ENCODE assay signal across 1 cellular context in genomic region chr1:15152318-15153183, GRCh38.
TF ChIP-seq lines count a peak whose summit lies in the region.

No MANE protein-coding gene starts in this region.

TF ChIP-seq in K562, 482 proteins besides CTCF, POLR2A, EP300 and RAD21 (continued from another document and continues in another):
- TF ChIP-seq, protein P1, sequence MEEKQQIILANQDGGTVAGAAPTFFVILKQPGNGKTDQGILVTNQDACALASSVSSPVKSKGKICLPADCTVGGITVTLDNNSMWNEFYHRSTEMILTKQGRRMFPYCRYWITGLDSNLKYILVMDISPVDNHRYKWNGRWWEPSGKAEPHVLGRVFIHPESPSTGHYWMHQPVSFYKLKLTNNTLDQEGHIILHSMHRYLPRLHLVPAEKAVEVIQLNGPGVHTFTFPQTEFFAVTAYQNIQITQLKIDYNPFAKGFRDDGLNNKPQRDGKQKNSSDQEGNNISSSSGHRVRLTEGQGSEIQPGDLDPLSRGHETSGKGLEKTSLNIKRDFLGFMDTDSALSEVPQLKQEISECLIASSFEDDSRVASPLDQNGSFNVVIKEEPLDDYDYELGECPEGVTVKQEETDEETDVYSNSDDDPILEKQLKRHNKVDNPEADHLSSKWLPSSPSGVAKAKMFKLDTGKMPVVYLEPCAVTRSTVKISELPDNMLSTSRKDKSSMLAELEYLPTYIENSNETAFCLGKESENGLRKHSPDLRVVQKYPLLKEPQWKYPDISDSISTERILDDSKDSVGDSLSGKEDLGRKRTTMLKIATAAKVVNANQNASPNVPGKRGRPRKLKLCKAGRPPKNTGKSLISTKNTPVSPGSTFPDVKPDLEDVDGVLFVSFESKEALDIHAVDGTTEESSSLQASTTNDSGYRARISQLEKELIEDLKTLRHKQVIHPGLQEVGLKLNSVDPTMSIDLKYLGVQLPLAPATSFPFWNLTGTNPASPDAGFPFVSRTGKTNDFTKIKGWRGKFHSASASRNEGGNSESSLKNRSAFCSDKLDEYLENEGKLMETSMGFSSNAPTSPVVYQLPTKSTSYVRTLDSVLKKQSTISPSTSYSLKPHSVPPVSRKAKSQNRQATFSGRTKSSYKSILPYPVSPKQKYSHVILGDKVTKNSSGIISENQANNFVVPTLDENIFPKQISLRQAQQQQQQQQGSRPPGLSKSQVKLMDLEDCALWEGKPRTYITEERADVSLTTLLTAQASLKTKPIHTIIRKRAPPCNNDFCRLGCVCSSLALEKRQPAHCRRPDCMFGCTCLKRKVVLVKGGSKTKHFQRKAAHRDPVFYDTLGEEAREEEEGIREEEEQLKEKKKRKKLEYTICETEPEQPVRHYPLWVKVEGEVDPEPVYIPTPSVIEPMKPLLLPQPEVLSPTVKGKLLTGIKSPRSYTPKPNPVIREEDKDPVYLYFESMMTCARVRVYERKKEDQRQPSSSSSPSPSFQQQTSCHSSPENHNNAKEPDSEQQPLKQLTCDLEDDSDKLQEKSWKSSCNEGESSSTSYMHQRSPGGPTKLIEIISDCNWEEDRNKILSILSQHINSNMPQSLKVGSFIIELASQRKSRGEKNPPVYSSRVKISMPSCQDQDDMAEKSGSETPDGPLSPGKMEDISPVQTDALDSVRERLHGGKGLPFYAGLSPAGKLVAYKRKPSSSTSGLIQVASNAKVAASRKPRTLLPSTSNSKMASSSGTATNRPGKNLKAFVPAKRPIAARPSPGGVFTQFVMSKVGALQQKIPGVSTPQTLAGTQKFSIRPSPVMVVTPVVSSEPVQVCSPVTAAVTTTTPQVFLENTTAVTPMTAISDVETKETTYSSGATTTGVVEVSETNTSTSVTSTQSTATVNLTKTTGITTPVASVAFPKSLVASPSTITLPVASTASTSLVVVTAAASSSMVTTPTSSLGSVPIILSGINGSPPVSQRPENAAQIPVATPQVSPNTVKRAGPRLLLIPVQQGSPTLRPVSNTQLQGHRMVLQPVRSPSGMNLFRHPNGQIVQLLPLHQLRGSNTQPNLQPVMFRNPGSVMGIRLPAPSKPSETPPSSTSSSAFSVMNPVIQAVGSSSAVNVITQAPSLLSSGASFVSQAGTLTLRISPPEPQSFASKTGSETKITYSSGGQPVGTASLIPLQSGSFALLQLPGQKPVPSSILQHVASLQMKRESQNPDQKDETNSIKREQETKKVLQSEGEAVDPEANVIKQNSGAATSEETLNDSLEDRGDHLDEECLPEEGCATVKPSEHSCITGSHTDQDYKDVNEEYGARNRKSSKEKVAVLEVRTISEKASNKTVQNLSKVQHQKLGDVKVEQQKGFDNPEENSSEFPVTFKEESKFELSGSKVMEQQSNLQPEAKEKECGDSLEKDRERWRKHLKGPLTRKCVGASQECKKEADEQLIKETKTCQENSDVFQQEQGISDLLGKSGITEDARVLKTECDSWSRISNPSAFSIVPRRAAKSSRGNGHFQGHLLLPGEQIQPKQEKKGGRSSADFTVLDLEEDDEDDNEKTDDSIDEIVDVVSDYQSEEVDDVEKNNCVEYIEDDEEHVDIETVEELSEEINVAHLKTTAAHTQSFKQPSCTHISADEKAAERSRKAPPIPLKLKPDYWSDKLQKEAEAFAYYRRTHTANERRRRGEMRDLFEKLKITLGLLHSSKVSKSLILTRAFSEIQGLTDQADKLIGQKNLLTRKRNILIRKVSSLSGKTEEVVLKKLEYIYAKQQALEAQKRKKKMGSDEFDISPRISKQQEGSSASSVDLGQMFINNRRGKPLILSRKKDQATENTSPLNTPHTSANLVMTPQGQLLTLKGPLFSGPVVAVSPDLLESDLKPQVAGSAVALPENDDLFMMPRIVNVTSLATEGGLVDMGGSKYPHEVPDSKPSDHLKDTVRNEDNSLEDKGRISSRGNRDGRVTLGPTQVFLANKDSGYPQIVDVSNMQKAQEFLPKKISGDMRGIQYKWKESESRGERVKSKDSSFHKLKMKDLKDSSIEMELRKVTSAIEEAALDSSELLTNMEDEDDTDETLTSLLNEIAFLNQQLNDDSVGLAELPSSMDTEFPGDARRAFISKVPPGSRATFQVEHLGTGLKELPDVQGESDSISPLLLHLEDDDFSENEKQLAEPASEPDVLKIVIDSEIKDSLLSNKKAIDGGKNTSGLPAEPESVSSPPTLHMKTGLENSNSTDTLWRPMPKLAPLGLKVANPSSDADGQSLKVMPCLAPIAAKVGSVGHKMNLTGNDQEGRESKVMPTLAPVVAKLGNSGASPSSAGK (IDR thresholded peaks at IDR 0.05) = no peak
- no peak for TF ChIP-seq ZNF561 (CRISPR knock-in tag; conservative IDR thresholded peaks at IDR 0.05)
- TF ChIP-seq MCM3 (IDR thresholded peaks at IDR 0.05) = no peak
- TF ChIP-seq CHD4 (IDR thresholded peaks at IDR 0.05; ENCODE audit: insufficient read depth, insufficient replicate concordance, low read depth, low read length, poor library complexity, severe bottlenecking) = no peak
- no peak for TF ChIP-seq PHF20 (IDR thresholded peaks at IDR 0.05; ENCODE audit: partially characterized antibody)
- TF ChIP-seq, protein P2, sequence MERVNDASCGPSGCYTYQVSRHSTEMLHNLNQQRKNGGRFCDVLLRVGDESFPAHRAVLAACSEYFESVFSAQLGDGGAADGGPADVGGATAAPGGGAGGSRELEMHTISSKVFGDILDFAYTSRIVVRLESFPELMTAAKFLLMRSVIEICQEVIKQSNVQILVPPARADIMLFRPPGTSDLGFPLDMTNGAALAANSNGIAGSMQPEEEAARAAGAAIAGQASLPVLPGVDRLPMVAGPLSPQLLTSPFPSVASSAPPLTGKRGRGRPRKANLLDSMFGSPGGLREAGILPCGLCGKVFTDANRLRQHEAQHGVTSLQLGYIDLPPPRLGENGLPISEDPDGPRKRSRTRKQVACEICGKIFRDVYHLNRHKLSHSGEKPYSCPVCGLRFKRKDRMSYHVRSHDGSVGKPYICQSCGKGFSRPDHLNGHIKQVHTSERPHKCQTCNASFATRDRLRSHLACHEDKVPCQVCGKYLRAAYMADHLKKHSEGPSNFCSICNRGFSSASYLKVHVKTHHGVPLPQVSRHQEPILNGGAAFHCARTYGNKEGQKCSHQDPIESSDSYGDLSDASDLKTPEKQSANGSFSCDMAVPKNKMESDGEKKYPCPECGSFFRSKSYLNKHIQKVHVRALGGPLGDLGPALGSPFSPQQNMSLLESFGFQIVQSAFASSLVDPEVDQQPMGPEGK (CRISPR knock-in tag; IDR thresholded peaks at IDR 0.05; ENCODE audit: borderline replicate concordance) = no peak
- no peak for TF ChIP-seq SNAPC5 (CRISPR knock-in tag; IDR thresholded peaks at IDR 0.05)
- no peak for TF ChIP-seq MBD1 (CRISPR knock-in tag; IDR thresholded peaks at IDR 0.05)
- no peak for TF ChIP-seq NCOA1 (IDR thresholded peaks at IDR 0.05; ENCODE audit: low read depth)
- no peak for TF ChIP-seq SMARCA4 (IDR thresholded peaks at IDR 0.05)
- TF ChIP-seq MBD2 (IDR thresholded peaks at IDR 0.05; ENCODE audit: borderline replicate concordance, low read depth) = no peak
- TF ChIP-seq NFIX (CRISPR knock-in tag; IDR thresholded peaks at IDR 0.05; ENCODE audit: low read depth) = no peak
- no peak for TF ChIP-seq DNMT1 (IDR thresholded peaks at IDR 0.05)
- no peak for TF ChIP-seq NR3C1 (CRISPR knock-in tag; IDR thresholded peaks at IDR 0.05)
- TF ChIP-seq, protein P3, sequence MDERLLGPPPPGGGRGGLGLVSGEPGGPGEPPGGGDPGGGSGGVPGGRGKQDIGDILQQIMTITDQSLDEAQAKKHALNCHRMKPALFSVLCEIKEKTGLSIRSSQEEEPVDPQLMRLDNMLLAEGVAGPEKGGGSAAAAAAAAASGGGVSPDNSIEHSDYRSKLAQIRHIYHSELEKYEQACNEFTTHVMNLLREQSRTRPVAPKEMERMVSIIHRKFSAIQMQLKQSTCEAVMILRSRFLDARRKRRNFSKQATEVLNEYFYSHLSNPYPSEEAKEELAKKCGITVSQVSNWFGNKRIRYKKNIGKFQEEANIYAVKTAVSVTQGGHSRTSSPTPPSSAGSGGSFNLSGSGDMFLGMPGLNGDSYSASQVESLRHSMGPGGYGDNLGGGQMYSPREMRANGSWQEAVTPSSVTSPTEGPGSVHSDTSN (CRISPR knock-in tag; IDR thresholded peaks at IDR 0.05; ENCODE audit: low read depth) = no peak
- TF ChIP-seq, protein P3 (tag; conservative IDR thresholded peaks at IDR 0.05; ENCODE audit: low read depth) = no peak
- no peak for TF ChIP-seq SRSF9 (IDR thresholded peaks at IDR 0.05; ENCODE audit: borderline replicate concordance, low read depth, low read length)
- no peak for TF ChIP-seq CSDE1 (IDR thresholded peaks at IDR 0.05)
- TF ChIP-seq, protein P4, sequence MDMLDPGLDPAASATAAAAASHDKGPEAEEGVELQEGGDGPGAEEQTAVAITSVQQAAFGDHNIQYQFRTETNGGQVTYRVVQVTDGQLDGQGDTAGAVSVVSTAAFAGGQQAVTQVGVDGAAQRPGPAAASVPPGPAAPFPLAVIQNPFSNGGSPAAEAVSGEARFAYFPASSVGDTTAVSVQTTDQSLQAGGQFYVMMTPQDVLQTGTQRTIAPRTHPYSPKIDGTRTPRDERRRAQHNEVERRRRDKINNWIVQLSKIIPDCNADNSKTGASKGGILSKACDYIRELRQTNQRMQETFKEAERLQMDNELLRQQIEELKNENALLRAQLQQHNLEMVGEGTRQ (CRISPR knock-in tag; IDR thresholded peaks at IDR 0.05) = no peak
- no peak for TF ChIP-seq ZNF140 (CRISPR knock-in tag; IDR thresholded peaks at IDR 0.05)
- no peak for TF ChIP-seq HMGXB4 (CRISPR knock-in tag; IDR thresholded peaks at IDR 0.05)
- no peak for TF ChIP-seq ARNT (IDR thresholded peaks at IDR 0.05)
- TF ChIP-seq ILF3 (IDR thresholded peaks at IDR 0.05; ENCODE audit: borderline replicate concordance) = no peak
- TF ChIP-seq NFIC (IDR thresholded peaks at IDR 0.05) = no peak
- TF ChIP-seq ZNF830 (CRISPR knock-in tag; IDR thresholded peaks at IDR 0.05) = no peak
- no peak for TF ChIP-seq RFX7 (CRISPR knock-in tag; IDR thresholded peaks at IDR 0.05)
- peak; percentile 56 for TF ChIP-seq L3MBTL2 (IDR thresholded peaks at IDR 0.05)
- TF ChIP-seq CUX1 (CRISPR knock-in tag; IDR thresholded peaks at IDR 0.05) = no peak
- TF ChIP-seq CCAR2 (IDR thresholded peaks at IDR 0.05; ENCODE audit: low read depth, low read length) = no peak
- TF ChIP-seq SNIP1 (IDR thresholded peaks at IDR 0.05; ENCODE audit: low read depth) = no peak
- no peak for TF ChIP-seq ZNF143 (CRISPR knock-in tag; IDR thresholded peaks at IDR 0.05)
- TF ChIP-seq SMAD1 (IDR thresholded peaks at IDR 0.05; ENCODE audit: low read depth, low read length, partially characterized antibody) = no peak
- no peak for TF ChIP-seq KDM4B (IDR thresholded peaks at IDR 0.05; ENCODE audit: borderline replicate concordance in 2 of 2, low read depth in 1 of 2)
